Comparison of ENCODE assay signal across 8 cellular contexts in the genomic region with DNA sequence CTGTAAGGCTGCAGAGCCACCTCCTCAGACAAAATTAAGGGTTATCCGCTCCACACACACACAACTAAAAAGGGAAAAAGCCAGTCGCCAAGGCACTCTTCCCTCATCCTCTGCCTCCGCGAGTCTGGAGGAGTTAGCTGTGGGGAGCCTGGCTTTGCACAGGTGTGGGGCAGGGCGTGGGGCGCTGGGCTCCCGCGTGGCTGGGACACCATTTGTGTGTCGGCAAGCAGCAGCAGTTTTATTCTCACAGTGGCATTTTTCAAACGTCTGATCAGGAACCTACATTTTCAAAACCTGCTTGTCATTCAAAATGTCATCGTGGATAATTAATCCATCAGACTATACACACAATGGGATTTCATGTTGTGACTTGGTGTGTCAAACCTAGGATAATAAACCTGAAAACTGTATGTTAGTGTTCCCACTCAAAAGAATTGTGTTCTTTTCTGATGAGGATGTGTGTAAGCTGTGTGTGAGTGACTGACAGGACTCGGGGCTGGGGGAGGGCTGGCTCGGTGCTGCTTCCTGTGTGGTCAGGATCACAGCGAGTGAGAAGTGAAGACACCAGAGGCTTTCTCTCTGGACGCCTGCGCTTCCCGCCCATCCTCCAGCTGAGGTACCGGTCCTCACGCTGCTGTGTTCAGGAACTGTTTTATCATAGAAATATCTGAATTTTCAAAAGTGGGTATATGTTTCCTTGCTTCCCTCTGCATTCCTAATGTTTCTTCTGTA.
DNase-seq lines count a peak whose midpoint lies in the region; ATAC-seq and TF ChIP-seq lines count a peak whose summit lies in the region.

No MANE protein-coding gene starts in this region.

- in situ Hi-C loops in G401 (cut with HindIII; ENCODE audit: low sequenced_read_pairs) = no loop called here

- peaks cover 2% of the 10 kb centered on the region for H3K4me1 Mint-ChIP-seq in osteocyte (ENCODE audit: unreplicated experiment)

- ATAC-seq in GM21367 (IDR thresholded peaks at IDR 0.05; ENCODE audit: unreplicated experiment) = peak; percentile 81

- intact Hi-C loops in head of caudate nucleus (cut with DNase I) = no loop called here

- DNase-seq in CD1c-positive myeloid dendritic cell (ENCODE audit: extremely low spot score) (peak; percentile 41), Kasumi-1 (lab: John Stamatoyannopoulos, UW) (peak; percentile 77 to 84), head of caudate nucleus (peak in 41 of 42 donors; percentile 17 to 70 (median 46)), G401 (ENCODE audit: low spot score) (no peak), osteocyte (ENCODE audit: extremely low spot score, unreplicated experiment) (no peak)
- peak; percentile 59 for DNase-seq in activated CD4-positive, alpha-beta T cell treated with anti-CD3 and anti-CD28 coated beads, Interleukin-2, amount 50 U/mL, for 1 hour
- DNase-seq in stimulated activated CD8-positive, alpha-beta memory T cell treated with anti-CD3 and anti-CD28 coated beads, Interleukin-4, amount 100 ng/mL, for 4 hours (ENCODE audit: low read depth in 2 of 2, low spot score in 1 of 2) = peak; percentile 61 to 67

- no peak for TF ChIP-seq CTCF in osteocyte (IDR thresholded peaks at IDR 0.05)

- peaks cover 6% of the 10 kb centered on the region for H3K9me3 Mint-ChIP-seq in osteocyte (ENCODE audit: unreplicated experiment)

- H3K36me3 Mint-ChIP-seq in osteocyte (ENCODE audit: unreplicated experiment) = no peaks in the 10 kb centered on the region

- H3K27ac Mint-ChIP-seq in osteocyte (ENCODE audit: unreplicated experiment) = no peak overlapping the region

- H3K4me3 Mint-ChIP-seq in osteocyte (ENCODE audit: unreplicated experiment) = no peak overlapping the region

- H3K27me3 Mint-ChIP-seq in osteocyte (ENCODE audit: unreplicated experiment) = no peaks in the 10 kb centered on the region

Comparison
In these comparisons a context has a peak if more than half of its experiments do, and no peak if none do; other contexts are left out.
1. DNase-seq: peak in CD1c-positive myeloid dendritic cell (single experiment), Kasumi-1 (2 of 2), activated CD4-positive, alpha-beta T cell treated with anti-CD3 and anti-CD28 coated beads, Interleukin-2, amount 50 U/mL, for 1 hour (single experiment), head of caudate nucleus (41 of 42) and stimulated activated CD8-positive, alpha-beta memory T cell treated with anti-CD3 and anti-CD28 coated beads, Interleukin-4, amount 100 ng/mL, for 4 hours (2 of 2); none in G401 (single experiment) and osteocyte (single experiment).